ENCODE assay signal across 1 cellular context in the genomic region with DNA sequence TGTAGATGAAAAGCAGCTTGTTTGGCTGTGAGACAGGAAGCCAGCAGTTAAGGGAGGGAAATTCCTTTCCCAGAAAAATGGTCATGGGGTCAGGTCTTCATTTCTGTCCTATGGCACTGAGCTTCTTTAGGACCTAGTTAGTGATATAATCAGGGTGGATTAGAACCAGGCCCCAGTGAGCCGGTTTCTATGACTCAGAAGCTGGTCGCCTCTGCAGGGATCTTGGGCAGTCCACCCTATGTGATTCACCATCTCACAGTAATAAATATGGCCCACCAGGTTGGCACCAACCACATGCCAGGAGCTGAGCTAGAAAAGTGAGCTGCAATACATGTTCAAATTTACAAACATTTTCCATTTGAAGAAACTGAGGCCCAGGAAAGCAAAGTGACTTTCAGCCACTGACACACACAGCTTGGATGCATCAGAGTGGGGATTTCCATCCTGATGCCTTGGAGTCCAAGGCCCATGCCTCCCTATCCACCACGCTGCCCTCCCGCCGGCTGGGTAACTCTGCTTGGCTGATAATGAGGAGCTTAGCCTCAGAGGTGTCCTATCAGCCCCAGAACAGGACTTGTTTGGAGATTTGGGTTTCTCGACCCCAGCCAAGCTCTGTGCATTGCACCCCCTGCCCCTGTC.
TF ChIP-seq lines count a peak whose summit lies in the region.

No MANE protein-coding gene starts in this region.

TF ChIP-seq in GM12878, 131 proteins besides CTCF, POLR2A, EP300 and RAD21 (continued from another document):
- TF ChIP-seq, protein P1, sequence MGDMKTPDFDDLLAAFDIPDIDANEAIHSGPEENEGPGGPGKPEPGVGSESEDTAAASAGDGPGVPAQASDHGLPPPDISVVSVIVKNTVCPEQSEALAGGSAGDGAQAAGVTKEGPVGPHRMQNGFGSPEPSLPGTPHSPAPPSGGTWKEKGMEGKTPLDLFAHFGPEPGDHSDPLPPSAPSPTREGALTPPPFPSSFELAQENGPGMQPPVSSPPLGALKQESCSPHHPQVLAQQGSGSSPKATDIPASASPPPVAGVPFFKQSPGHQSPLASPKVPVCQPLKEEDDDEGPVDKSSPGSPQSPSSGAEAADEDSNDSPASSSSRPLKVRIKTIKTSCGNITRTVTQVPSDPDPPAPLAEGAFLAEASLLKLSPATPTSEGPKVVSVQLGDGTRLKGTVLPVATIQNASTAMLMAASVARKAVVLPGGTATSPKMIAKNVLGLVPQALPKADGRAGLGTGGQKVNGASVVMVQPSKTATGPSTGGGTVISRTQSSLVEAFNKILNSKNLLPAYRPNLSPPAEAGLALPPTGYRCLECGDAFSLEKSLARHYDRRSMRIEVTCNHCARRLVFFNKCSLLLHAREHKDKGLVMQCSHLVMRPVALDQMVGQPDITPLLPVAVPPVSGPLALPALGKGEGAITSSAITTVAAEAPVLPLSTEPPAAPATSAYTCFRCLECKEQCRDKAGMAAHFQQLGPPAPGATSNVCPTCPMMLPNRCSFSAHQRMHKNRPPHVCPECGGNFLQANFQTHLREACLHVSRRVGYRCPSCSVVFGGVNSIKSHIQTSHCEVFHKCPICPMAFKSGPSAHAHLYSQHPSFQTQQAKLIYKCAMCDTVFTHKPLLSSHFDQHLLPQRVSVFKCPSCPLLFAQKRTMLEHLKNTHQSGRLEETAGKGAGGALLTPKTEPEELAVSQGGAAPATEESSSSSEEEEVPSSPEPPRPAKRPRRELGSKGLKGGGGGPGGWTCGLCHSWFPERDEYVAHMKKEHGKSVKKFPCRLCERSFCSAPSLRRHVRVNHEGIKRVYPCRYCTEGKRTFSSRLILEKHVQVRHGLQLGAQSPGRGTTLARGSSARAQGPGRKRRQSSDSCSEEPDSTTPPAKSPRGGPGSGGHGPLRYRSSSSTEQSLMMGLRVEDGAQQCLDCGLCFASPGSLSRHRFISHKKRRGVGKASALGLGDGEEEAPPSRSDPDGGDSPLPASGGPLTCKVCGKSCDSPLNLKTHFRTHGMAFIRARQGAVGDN (IDR thresholded peaks at IDR 0.05) = peak; percentile 18; the same call in 1 of the 2 replicates
